ENCODE assay signal across 12 cellular contexts in genomic region chr5:137273511-137273910, GRCh38.
"Had no signal": no experiment of that assay in that cellular context is flagged by ENCODE, and none has a peak within 500 bp of the region (broad histone marks: within the 10 kb centered on the region; RNA-seq: fewer than 3 reads in every experiment).

No MANE protein-coding gene starts in this region.

- H3K9me3 ChIP-seq: testis, upper lobe of right lung had no signal

- H3K27ac ChIP-seq: cardiac muscle cell, hepatocyte, testis, upper lobe of right lung, VCaP had no signal

- H3K27me3 ChIP-seq: hepatocyte, testis, upper lobe of right lung had no signal

- DNase-seq: activated CD4-positive, alpha-beta memory T cell treated with anti-CD3 and anti-CD28 coated beads for 36 hours; activated gamma-delta T cell; activated T-cell treated with anti-CD3 and anti-CD28 coated beads, Interleukin-2, amount 50 U/mL, for 4 hours; amygdala; kidney; stimulated activated CD4-positive, alpha-beta T cell treated with anti-CD3 and anti-CD28 coated beads, Interleukin-4, amount 100 ng/mL, for 24 hours; stimulated activated naive CD8-positive, alpha-beta T cell treated with anti-CD3 and anti-CD28 coated beads, Interleukin-15, amount 100 ng/mL, for 72 hours; testis; upper lobe of right lung had no signal

- H3K4me3 ChIP-seq: cardiac muscle cell, hepatocyte, testis, upper lobe of right lung had no signal

- ATAC-seq: activated T-cell treated with anti-CD3 and anti-CD28 coated beads, Interleukin-2, amount 50 U/mL, for 4 hours; stimulated activated naive CD8-positive, alpha-beta T cell treated with anti-CD3 and anti-CD28 coated beads, Interleukin-15, amount 100 ng/mL, for 72 hours; upper lobe of right lung had no signal

- H3K36me3 ChIP-seq: cardiac muscle cell, upper lobe of right lung had no signal

- H3K4me1 ChIP-seq: testis, upper lobe of right lung had no signal

- FAIRE-seq: kidney had no signal
